ENCODE assay signal across 8 cellular contexts in the genomic region with DNA sequence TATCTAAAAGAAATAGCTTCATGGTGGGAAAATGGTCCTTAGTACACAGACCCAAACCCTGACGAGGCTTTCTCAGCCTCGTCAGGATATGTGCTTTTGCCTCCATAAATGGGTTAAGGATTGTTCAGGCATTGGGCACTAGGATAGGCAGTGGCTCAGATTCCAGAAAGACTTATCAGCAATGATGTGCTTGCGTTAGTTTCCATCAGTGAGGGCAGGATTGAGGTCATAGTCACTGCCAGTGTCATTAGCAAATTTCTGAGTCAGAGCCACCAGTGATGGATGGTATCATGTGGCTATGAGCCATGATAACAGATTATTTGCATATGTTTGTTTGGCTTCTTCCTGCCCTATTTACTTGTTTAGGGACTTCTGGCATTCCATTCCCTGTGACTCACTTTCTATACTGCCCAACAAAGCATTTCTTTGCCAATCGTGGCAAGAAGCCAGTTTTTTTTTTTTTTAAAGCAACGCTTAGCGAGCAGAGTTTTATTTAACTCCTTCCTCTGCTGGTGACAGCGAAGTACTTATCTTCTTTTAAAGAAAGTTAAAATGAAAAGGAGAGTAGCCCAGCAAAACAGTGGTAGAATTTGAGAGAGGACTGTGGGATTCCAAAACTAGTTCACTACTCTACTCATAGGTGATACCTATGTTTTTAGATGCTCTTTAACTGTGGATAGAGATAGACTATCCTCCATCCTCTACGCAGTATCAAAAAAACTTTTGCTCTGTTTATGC. TPM values are rescaled to one million over a fixed set of nuclear protein-coding genes. Genes with fewer than 3 reads are reported as not detected.
A peak's percentile ranks its signal among the peaks of the same experiment; 100 is the strongest.
DNase-seq lines count a peak whose midpoint lies in the region; ATAC-seq and TF ChIP-seq lines count a peak whose summit lies in the region.
"Had no signal": no experiment of that assay in that cellular context is flagged by ENCODE, and none has a peak within 500 bp of the region (broad histone marks: within the 10 kb centered on the region; RNA-seq: fewer than 3 reads in every experiment).

No MANE protein-coding gene starts in this region.

- intact Hi-C loops in upper lobe of right lung (cut with DNase I) = no loop called here

- ATAC-seq in upper lobe of right lung = peak; percentile 65
- no peak for ATAC-seq in GM21447 (IDR thresholded peaks at IDR 0.05; ENCODE audit: unreplicated experiment)

- H3K4me3 ChIP-seq in GM12864 (ENCODE audit: low read depth, low read length) (no peak overlapping the region), brain microvascular endothelial cell (ENCODE audit: low read depth, low read length) (no peak overlapping the region), upper lobe of right lung (no peak overlapping the region)

- H3K27me3 ChIP-seq in brain microvascular endothelial cell (replicated peaks) (no peaks in the 10 kb centered on the region), upper lobe of right lung (no peaks in the 10 kb centered on the region)

- DNase-seq in GM12864 (ENCODE audit: low read depth) (peak; percentile 13), MV-4-11 (lab: John Stamatoyannopoulos, UW) (peak; percentile 15), brain microvascular endothelial cell (peak; percentile 93), kidney glomerular epithelial cell (lab: John Stamatoyannopoulos, UW) (peak; percentile 92), upper lobe of right lung (no peak)
- DNase-seq in stimulated activated naive CD4-positive, alpha-beta T cell (lab: John Stamatoyannopoulos, UW) = no peak

- H3K36me3 ChIP-seq in brain microvascular endothelial cell (replicated peaks) = no peaks in the 10 kb centered on the region
- no peaks in the 10 kb centered on the region for H3K36me3 ChIP-seq in upper lobe of right lung

- in situ Hi-C loops in brain microvascular endothelial cell (cut with HindIII; ENCODE audit: low pct_ligation_motif_present, low sequenced_read_pairs) = no loop called here

- no peaks in the 10 kb centered on the region for H3K9me3 ChIP-seq in upper lobe of right lung

- H3K4me1 ChIP-seq in upper lobe of right lung = peaks cover 13% of the 10 kb centered on the region

- TF ChIP-seq CTCF in GM12864 (IDR thresholded peaks at IDR 0.05; ENCODE audit: low read depth, low read length, missing control alignments) (no peak), brain microvascular endothelial cell (IDR thresholded peaks at IDR 0.05; ENCODE audit: low read depth, low read length, missing control alignments) (peak; percentile 16), upper lobe of right lung (IDR thresholded peaks at IDR 0.05) (no peak)

- H3K27ac ChIP-seq in brain microvascular endothelial cell (peak overlapping the region; percentile 63), upper lobe of right lung (no peak overlapping the region)

RNA-seq across cellular contexts. Expression of a gene that starts 44.4 kb away (rescaled TPM):
- total RNA-seq in upper lobe of right lung = not detected
- total RNA-seq: activated CD8-positive, alpha-beta memory T cell treated with anti-CD3 and anti-CD28 coated beads for 36 hours had no signal

Comparison
In these comparisons a context has a peak if more than half of its experiments do, and no peak if none do; other contexts are left out.
1. DNase-seq: peak in GM12864 (single experiment), MV-4-11 (single experiment), brain microvascular endothelial cell (single experiment) and kidney glomerular epithelial cell (single experiment); none in upper lobe of right lung (single experiment) and stimulated activated naive CD4-positive, alpha-beta T cell (0 of 6).